Comparison of ENCODE assay signal across 8 cellular contexts in the genomic region with DNA sequence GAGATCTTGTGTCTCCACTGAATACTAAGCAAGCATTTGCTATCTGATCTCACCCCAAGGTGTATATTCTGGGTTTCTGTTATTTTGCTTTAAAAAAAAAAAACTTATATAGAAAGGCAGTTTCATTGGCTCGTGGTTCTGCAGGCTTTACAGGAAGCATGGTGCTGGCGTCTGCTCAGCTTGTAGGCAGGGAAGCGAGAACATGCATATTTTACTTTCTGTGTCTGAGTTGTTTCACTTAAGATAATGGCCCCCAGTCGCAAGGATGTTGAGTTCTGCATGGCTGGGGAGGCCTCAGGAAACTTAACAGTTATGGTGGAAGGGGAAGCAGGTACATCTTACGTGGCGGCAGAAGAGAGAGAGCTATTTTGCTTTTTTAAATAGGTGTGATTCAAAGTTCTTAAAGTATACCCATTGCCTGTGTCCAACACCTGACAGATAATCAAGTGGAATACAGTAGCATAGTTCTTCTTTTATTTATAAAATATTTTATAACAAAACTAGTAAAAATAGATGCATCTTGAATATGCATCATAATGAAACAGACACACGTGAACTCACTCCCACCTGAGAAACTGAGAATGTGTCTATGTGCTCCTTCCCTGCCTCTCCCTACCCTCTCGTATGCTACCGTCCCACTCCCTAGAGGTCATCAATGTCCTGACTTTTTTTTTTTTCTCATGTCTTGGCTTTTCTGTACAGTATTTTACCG. TPM values are rescaled to one million over a fixed set of nuclear protein-coding genes. Genes with fewer than 3 reads are reported as not detected.
DNase-seq lines count a peak whose midpoint lies in the region; ATAC-seq and TF ChIP-seq lines count a peak whose summit lies in the region.

No MANE protein-coding gene starts in this region.

- peak overlapping the region; percentile 76 for H3K27ac ChIP-seq in naive thymus-derived CD4-positive, alpha-beta T cell (ENCODE audit: low read depth, low read length)

- no peaks in the 10 kb centered on the region for H3K36me3 ChIP-seq in naive thymus-derived CD4-positive, alpha-beta T cell (ENCODE audit: control insufficient read depth in 2 of 3, insufficient read depth in 3 of 3, low read length in 3 of 3)

- H3K4me1 Mint-ChIP-seq in activated CD8-positive, alpha-beta T cell treated with anti-CD3 and anti-CD28 coated beads, Interleukin-2, amount 10 ng/mL, durations not matched to agents 7 days and 5 days (ENCODE audit: low read depth): peaks cover 28% of the 10 kb centered on the region
- peaks cover 25 to 51% (median 30%) of the 10 kb centered on the region in 7 donors for H3K4me1 Mint-ChIP-seq in naive thymus-derived CD4-positive, alpha-beta T cell

- no peaks in the 10 kb centered on the region for H3K36me3 Mint-ChIP-seq in activated CD8-positive, alpha-beta T cell treated with anti-CD3 and anti-CD28 coated beads, Interleukin-2, amount 10 ng/mL, durations not matched to agents 7 days and 5 days (ENCODE audit: low read depth)
- H3K36me3 Mint-ChIP-seq in naive thymus-derived CD4-positive, alpha-beta T cell: no peaks in the 10 kb centered on the region

- H3K4me3 ChIP-seq in GM12865 (ENCODE audit: low read depth, low read length): peak overlapping the region; percentile 55
- H3K4me3 ChIP-seq in naive thymus-derived CD4-positive, alpha-beta T cell (ENCODE audit: low read length): peak overlapping the region; percentile 67

- H3K4me3 Mint-ChIP-seq in activated CD8-positive, alpha-beta T cell treated with anti-CD3 and anti-CD28 coated beads, Interleukin-2, amount 10 ng/mL, durations not matched to agents 7 days and 5 days: peak overlapping the region; percentile 96
- peak overlapping the region; percentile 84 to 99 (median 96) for H3K4me3 Mint-ChIP-seq in naive thymus-derived CD4-positive, alpha-beta T cell

- no peaks in the 10 kb centered on the region for H3K27me3 ChIP-seq in naive thymus-derived CD4-positive, alpha-beta T cell (ENCODE audit: control insufficient read depth in 2 of 2, insufficient read depth in 2 of 2, low read length in 2 of 2)

- no peaks in the 10 kb centered on the region for H3K9me3 Mint-ChIP-seq in activated CD8-positive, alpha-beta T cell treated with anti-CD3 and anti-CD28 coated beads, Interleukin-2, amount 10 ng/mL, durations not matched to agents 7 days and 5 days (ENCODE audit: insufficient read depth)
- H3K9me3 Mint-ChIP-seq in naive thymus-derived CD4-positive, alpha-beta T cell: peaks cover 0 to 2% (median 0%) of the 10 kb centered on the region in 11 donors

- no peaks in the 10 kb centered on the region for H3K27me3 Mint-ChIP-seq in activated CD8-positive, alpha-beta T cell treated with anti-CD3 and anti-CD28 coated beads, Interleukin-2, amount 10 ng/mL, durations not matched to agents 7 days and 5 days (ENCODE audit: low read depth)
- no peaks in the 10 kb centered on the region for H3K27me3 Mint-ChIP-seq in naive thymus-derived CD4-positive, alpha-beta T cell

- POLR2A ChIA-PET in activated CD8-positive, alpha-beta T cell treated with anti-CD3 and anti-CD28 coated beads, Interleukin-2, amount 10 ng/mL, durations not matched to agents 7 days and 5 days (lab: Charles Lee): interaction anchor here (0.6 to 4.3 kb wide), 7 partner anchors 11 to 76 kb away, joined by 3 to 51 read pairs (median 11); partner anchors contain the start of gene ARHGAP17
- POLR2A ChIA-PET in naive thymus-derived CD4-positive, alpha-beta T cell (lab: Charles Lee): interaction anchor here (0.6 to 4.5 kb wide), 13 partner anchors 13 to 102 kb away, joined by 3 to 85 read pairs (median 4); partner anchors contain the start of genes ARHGAP17 and LCMT1

- H3K27ac Mint-ChIP-seq in activated CD8-positive, alpha-beta T cell treated with anti-CD3 and anti-CD28 coated beads, Interleukin-2, amount 10 ng/mL, durations not matched to agents 7 days and 5 days: peak overlapping the region; percentile 89
- H3K27ac Mint-ChIP-seq in naive thymus-derived CD4-positive, alpha-beta T cell: peak overlapping the region; percentile 81 to 98 (median 95)

- intact Hi-C loops in naive thymus-derived CD4-positive, alpha-beta T cell (cut with micrococcal nuclease): loop anchor here (1.0 kb wide), 8 partner anchors 11 to 491 kb away; partner anchors contain the start of genes ARHGAP17 (in 2 of the 2), LCMT1 (in 2 of the 2) and RBBP6 (in 1 of the 2)

- CTCF ChIA-PET in activated CD8-positive, alpha-beta T cell treated with anti-CD3 and anti-CD28 coated beads, Interleukin-2, amount 10 ng/mL, durations not matched to agents 7 days and 5 days (lab: Charles Lee): interaction anchor here (1.2 to 3.2 kb wide), 3 partner anchors 10 to 18 kb away, joined by 4 to 10 read pairs (median 7); no protein-coding TSS in a partner anchor
- CTCF ChIA-PET in naive thymus-derived CD4-positive, alpha-beta T cell (lab: Charles Lee): interaction anchor here (0.7 to 3.0 kb wide), 4 partner anchors 12 to 189 kb away, joined by 3 to 14 read pairs (median 4); no protein-coding TSS in a partner anchor

- peaks cover 13 to 20% of the 10 kb centered on the region in 2 donors for H3K4me1 ChIP-seq in naive thymus-derived CD4-positive, alpha-beta T cell (ENCODE audit: control insufficient read depth in 2 of 2, insufficient read depth in 2 of 2, low read length in 2 of 2)

- TF ChIP-seq CTCF in GM12865 (IDR thresholded peaks at IDR 0.05; ENCODE audit: insufficient read depth, low read depth, low read length, missing control alignments): no peak

- peak; percentile 87 for DNase-seq in GM12865 (ENCODE audit: low read depth)
- DNase-seq in activated CD8-positive, alpha-beta T cell treated with anti-CD3 and anti-CD28 coated beads, Interleukin-2, amount 10 ng/mL, durations not matched to agents 7 days and 5 days: no peak
- DNase-seq in naive thymus-derived CD4-positive, alpha-beta T cell: peak in 6 of 9 donors; percentile 35 to 58 (median 52)
- DNase-seq in NCI-H446 (lab: John Stamatoyannopoulos, UW): no peak
- no peak for DNase-seq in NK-92 (lab: John Stamatoyannopoulos, UW; ENCODE audit: unreplicated experiment)
- DNase-seq in NCI-H2227 treated with DMSO at 0.1 percent for 48 hours (lab: John Stamatoyannopoulos, UW): no peak
- DNase-seq in AG08396 (ENCODE audit: low spot score): no peak

- no peaks in the 10 kb centered on the region for H3K9me3 ChIP-seq in naive thymus-derived CD4-positive, alpha-beta T cell (ENCODE audit: control insufficient read depth in 2 of 3, low read length in 3 of 3)

- ATAC-seq in HG02678 (IDR thresholded peaks at IDR 0.05; ENCODE audit: unreplicated experiment): peak; percentile 27
- no peak for ATAC-seq in activated CD8-positive, alpha-beta T cell treated with anti-CD3 and anti-CD28 coated beads, Interleukin-2, amount 10 ng/mL, durations not matched to agents 7 days and 5 days
- ATAC-seq in naive thymus-derived CD4-positive, alpha-beta T cell: no peak

RNA-seq across cellular contexts. Expression of gene ARHGAP17, which starts 15.4 kb away (rescaled TPM):
- total RNA-seq in activated CD8-positive, alpha-beta T cell treated with anti-CD3 and anti-CD28 coated beads, Interleukin-2, amount 10 ng/mL, durations not matched to agents 7 days and 5 days: 10 to 100 TPM; 72.4 to 75.8 TPM
- total RNA-seq in naive thymus-derived CD4-positive, alpha-beta T cell: 10 to 100 TPM; 58.8 to 92.7 (median 70.6) TPM
- 10 to 100 TPM; 26.3 to 45.6 TPM for polyA plus RNA-seq in naive thymus-derived CD4-positive, alpha-beta T cell

Comparison
In these comparisons a context has a peak if more than half of its experiments do, and no peak if none do; other contexts are left out.
1. DNase-seq: peak in GM12865 (single experiment) and naive thymus-derived CD4-positive, alpha-beta T cell (6 of 9); none in activated CD8-positive, alpha-beta T cell treated with anti-CD3 and anti-CD28 coated beads, Interleukin-2, amount 10 ng/mL, durations not matched to agents 7 days and 5 days (single experiment), NCI-H446 (0 of 2), NK-92 (single experiment), NCI-H2227 treated with DMSO at 0.1 percent for 48 hours (single experiment) and AG08396 (single experiment).